Comparison of ENCODE assay signal across 8 cellular contexts in the genomic region with DNA sequence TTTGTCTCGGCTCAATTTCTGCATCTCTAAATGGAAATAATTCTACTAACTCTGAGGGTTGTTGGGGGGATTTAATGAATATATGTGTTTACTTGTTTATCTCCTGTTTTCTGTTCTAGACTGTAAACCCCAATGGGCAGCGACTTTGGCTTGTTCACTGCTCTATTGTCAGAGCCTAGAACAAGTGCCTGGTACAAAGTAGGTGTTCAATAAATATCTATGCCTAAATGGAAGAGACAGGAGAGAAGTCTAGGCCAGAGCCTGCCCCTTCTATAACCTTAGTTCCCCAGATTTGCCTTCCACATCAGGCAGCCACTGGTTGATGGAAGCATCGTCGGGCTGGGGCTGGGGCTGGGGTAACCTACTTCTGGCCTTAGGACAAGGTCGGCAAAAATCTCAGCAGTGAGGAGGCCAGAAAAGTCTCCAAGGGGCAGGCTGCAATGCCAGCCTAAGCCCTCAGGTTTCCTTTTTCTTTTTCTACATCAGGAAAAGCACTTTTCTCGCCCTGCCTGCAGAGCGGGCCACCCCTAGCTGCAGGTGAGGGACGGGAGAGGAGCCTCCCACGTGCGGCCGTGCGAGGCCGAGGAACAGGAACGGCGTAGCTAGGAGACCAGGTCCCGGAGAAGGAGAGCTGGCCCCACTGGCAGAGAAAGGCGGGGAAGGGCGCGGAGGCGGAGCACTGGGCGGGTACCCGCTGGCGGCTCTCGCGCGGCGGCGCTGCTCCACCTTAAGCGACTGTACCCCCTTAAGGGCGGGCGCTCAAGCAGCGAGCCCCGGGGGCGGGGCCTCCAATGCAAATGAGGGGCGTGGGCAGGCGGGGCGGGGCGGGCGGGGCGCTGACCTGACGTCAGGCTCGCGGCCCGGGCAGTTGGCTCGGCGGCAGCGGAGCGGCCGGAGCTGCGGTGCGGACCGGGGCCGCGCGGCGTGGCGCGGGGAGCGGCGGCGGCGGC. TPM values are rescaled to one million over a fixed set of nuclear protein-coding genes. Genes with fewer than 3 reads are reported as not detected.
A peak's percentile ranks its signal among the peaks of the same experiment; 100 is the strongest.
DNase-seq lines count a peak whose midpoint lies in the region; ATAC-seq and FAIRE-seq lines count a peak whose summit lies in the region.

CNNM4 (plus strand) TSS at position 867 of the 950 bp plus-strand sequence. CDS start 98 bp downstream, outside the sequence.

- no peaks in the 10 kb centered on the region for H3K27me3 Mint-ChIP-seq in activated CD8-positive, alpha-beta memory T cell treated with anti-CD3 and anti-CD28 coated beads, Interleukin-2, amount 10 ng/mL, durations not matched to agents 7 days and 5 days

- no peaks in the 10 kb centered on the region for H3K4me1 ChIP-seq in endocrine pancreas (ENCODE audit: control insufficient read depth, insufficient read depth, low read length)
- peaks cover 20% of the 10 kb centered on the region for H3K4me1 ChIP-seq in mesodermal cell (ENCODE audit: control insufficient read depth, insufficient read depth, low read length, poor library complexity, severe bottlenecking)

- DNase-seq in COR-L47 (lab: John Stamatoyannopoulos, UW) (peak; percentile 95), HTR-8/SVneo (ENCODE audit: insufficient read length, low spot score) (peak; percentile 99), NOMO-1 treated with DMSO at 0.1 percent for 48 hours (lab: John Stamatoyannopoulos, UW; ENCODE audit: unreplicated experiment) (peak; percentile 90)
- DNase-seq in activated CD8-positive, alpha-beta memory T cell treated with anti-CD3 and anti-CD28 coated beads, Interleukin-2, amount 10 ng/mL, durations not matched to agents 7 days and 5 days = peak; percentile 94
- peak; percentile 72 for DNase-seq in stimulated activated CD8-positive, alpha-beta memory T cell treated with anti-CD3 and anti-CD28 coated beads, Interleukin-15, amount 100 ng/mL, for 24 hours (ENCODE audit: low read depth)

- WGBS in mesodermal cell (ENCODE audit: insufficient coverage in 2 of 2), 2 experiments = 2 to 7% methylated on average over 21 to 50 of the region's 62 CpGs

- H3K27ac Mint-ChIP-seq in activated CD8-positive, alpha-beta memory T cell treated with anti-CD3 and anti-CD28 coated beads, Interleukin-2, amount 10 ng/mL, durations not matched to agents 7 days and 5 days = peak within 1 kb of the TSS; percentile 83

- ATAC-seq in GM21381 (IDR thresholded peaks at IDR 0.05; ENCODE audit: unreplicated experiment) = peak; percentile 77
- ATAC-seq in activated CD8-positive, alpha-beta memory T cell treated with anti-CD3 and anti-CD28 coated beads, Interleukin-2, amount 10 ng/mL, durations not matched to agents 7 days and 5 days = peak; percentile 97

- H3K9me3 Mint-ChIP-seq in activated CD8-positive, alpha-beta memory T cell treated with anti-CD3 and anti-CD28 coated beads, Interleukin-2, amount 10 ng/mL, durations not matched to agents 7 days and 5 days (ENCODE audit: low read depth) = no peaks in the 10 kb centered on the region

- peak within 1 kb of the TSS; percentile 56 for H3K9ac ChIP-seq in endocrine pancreas (ENCODE audit: control insufficient read depth, insufficient read depth, low read length)

- H3K4me3 Mint-ChIP-seq in activated CD8-positive, alpha-beta memory T cell treated with anti-CD3 and anti-CD28 coated beads, Interleukin-2, amount 10 ng/mL, durations not matched to agents 7 days and 5 days = peak within 1 kb of the TSS; percentile 77

- no peak within 1 kb of the TSS for H3K27ac ChIP-seq in mesodermal cell (ENCODE audit: low read depth, low read length, severe bottlenecking)

- H3K4me1 Mint-ChIP-seq in activated CD8-positive, alpha-beta memory T cell treated with anti-CD3 and anti-CD28 coated beads, Interleukin-2, amount 10 ng/mL, durations not matched to agents 7 days and 5 days = peaks cover 48% of the 10 kb centered on the region

- no peaks in the 10 kb centered on the region for H3K36me3 ChIP-seq in endocrine pancreas (ENCODE audit: control insufficient read depth, insufficient read depth, low read length)
- H3K36me3 ChIP-seq in mesodermal cell (ENCODE audit: control insufficient read depth, insufficient read depth, low read length) = no peaks in the 10 kb centered on the region

- H3K9me3 ChIP-seq in endocrine pancreas (ENCODE audit: control insufficient read depth, low read length) (no peaks in the 10 kb centered on the region), mesodermal cell (ENCODE audit: control insufficient read depth, low read length) (no peaks in the 10 kb centered on the region)

- peak; percentile 88 for FAIRE-seq in HTR-8/SVneo (lab: Jason Lieb, UNC)

- peak within 1 kb of the TSS; percentile 76 for H3K4me3 ChIP-seq in endocrine pancreas (ENCODE audit: control insufficient read depth, insufficient read depth, low read length)
- peak within 1 kb of the TSS; percentile 36 for H3K4me3 ChIP-seq in mesodermal cell (ENCODE audit: extremely low read depth, insufficient read depth, low read length, poor library complexity, severe bottlenecking)

- CTCF ChIA-PET in activated CD8-positive, alpha-beta memory T cell treated with anti-CD3 and anti-CD28 coated beads, Interleukin-2, amount 10 ng/mL, durations not matched to agents 7 days and 5 days (lab: Charles Lee) = interaction anchor here (0.6 to 8.6 kb wide), 18 partner anchors 10 to 206 kb away, joined by 3 to 121 read pairs (median 4); partner anchors contain the start of genes ANKRD39, CNNM3, KANSL3 and LMAN2L

- H3K27me3 ChIP-seq in endocrine pancreas (ENCODE audit: control insufficient read depth, insufficient read depth, low read length) = no peaks in the 10 kb centered on the region

- H3K36me3 Mint-ChIP-seq in activated CD8-positive, alpha-beta memory T cell treated with anti-CD3 and anti-CD28 coated beads, Interleukin-2, amount 10 ng/mL, durations not matched to agents 7 days and 5 days = no peaks in the 10 kb centered on the region

RNA-seq across cellular contexts. Expression of gene CNNM4, which starts in this region (rescaled TPM):
- 1 to 10 TPM; 7.6 to 7.9 TPM for total RNA-seq in activated CD8-positive, alpha-beta memory T cell treated with anti-CD3 and anti-CD28 coated beads, Interleukin-2, amount 10 ng/mL, durations not matched to agents 7 days and 5 days
- polyA plus RNA-seq in mesodermal cell (2013, experiment 1 of 2) = 8.7 TPM
- 8.5 TPM for polyA plus RNA-seq in mesodermal cell (2013, experiment 2 of 2)
